Comparison of ENCODE assay signal across 21 cellular contexts in the genomic region with DNA sequence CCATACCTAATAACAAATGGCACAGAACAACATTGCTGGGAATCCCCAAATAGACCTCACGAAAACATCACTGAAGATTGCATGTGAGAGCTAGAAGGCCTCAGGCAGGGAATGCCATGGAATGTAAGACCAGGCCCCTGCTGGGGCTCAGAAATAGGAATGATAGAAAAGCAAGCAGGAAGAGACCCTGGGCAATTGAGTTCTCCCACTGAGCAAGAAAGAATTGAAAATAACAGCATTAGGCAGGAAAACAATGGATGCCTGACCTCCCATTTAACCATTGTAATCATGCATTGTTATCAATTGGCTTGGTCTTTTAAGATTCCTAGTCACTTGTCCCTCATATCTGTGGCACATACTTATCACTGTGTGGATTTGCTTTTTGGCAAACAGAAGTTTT.
"Had no signal": no experiment of that assay in that cellular context is flagged by ENCODE, and none has a peak within 500 bp of the region (broad histone marks: within the 10 kb centered on the region; RNA-seq: fewer than 3 reads in every experiment).

No MANE protein-coding gene starts in this region.

- DNase-seq: activated CD4-positive, alpha-beta T cell treated with anti-CD3 and anti-CD28 coated beads for 4 hours; activated CD8-positive, alpha-beta T cell treated with anti-CD3 and anti-CD28 coated beads, Interleukin-2, amount 10 ng/mL, durations not matched to agents 7 days and 5 days; activated gamma-delta T cell; cerebellar nuclear complex; cortex of kidney; effector memory CD4-positive, alpha-beta T cell; naive thymus-derived CD4-positive, alpha-beta T cell; pancreas; right lobe of liver; small intestine; stimulated activated CD4-positive, alpha-beta T cell treated with anti-CD3 and anti-CD28 coated beads, Interleukin-15, amount 100 ng/mL, for 24 hours; stimulated activated CD4-positive, alpha-beta T cell treated with anti-CD3 and anti-CD28 coated beads, Interleukin-2, amount 100 ng/mL, for 48 hours; stimulated activated naive CD8-positive, alpha-beta T cell treated with anti-CD3 and anti-CD28 coated beads, Interleukin-15, amount 100 ng/mL, for 72 hours; SW 1271; T-helper 2 cell; transverse colon had no signal

- H3K36me3 Mint-ChIP-seq: memory B cell had no signal

- H3K27me3 ChIP-seq: hepatocyte, pancreas, right lobe of liver, suprapubic skin, transverse colon, vagina had no signal

- H3K4me1 Mint-ChIP-seq: memory B cell; stimulated activated naive CD8-positive, alpha-beta T cell treated with anti-CD3 and anti-CD28 coated beads, Interleukin-15, amount 100 ng/mL, for 72 hours had no signal

- ATAC-seq: activated CD8-positive, alpha-beta T cell treated with anti-CD3 and anti-CD28 coated beads, Interleukin-2, amount 10 ng/mL, durations not matched to agents 7 days and 5 days; naive thymus-derived CD4-positive, alpha-beta T cell; pancreas; right lobe of liver; stimulated activated naive CD8-positive, alpha-beta T cell treated with anti-CD3 and anti-CD28 coated beads, Interleukin-15, amount 100 ng/mL, for 72 hours had no signal

- H3K4me3 ChIP-seq: hepatocyte, pancreas, right lobe of liver, suprapubic skin, transverse colon, vagina had no signal

- H3K4me2 ChIP-seq: hepatocyte had no signal

- H2AFZ ChIP-seq: hepatocyte had no signal

- H3K79me2 ChIP-seq: hepatocyte had no signal

- H3K4me1 ChIP-seq: pancreas, right lobe of liver, suprapubic skin, transverse colon, vagina had no signal

- H3K4me3 Mint-ChIP-seq: activated CD8-positive, alpha-beta T cell treated with anti-CD3 and anti-CD28 coated beads, Interleukin-2, amount 10 ng/mL, durations not matched to agents 7 days and 5 days; activated naive CD8-positive, alpha-beta T cell; memory B cell; naive thymus-derived CD4-positive, alpha-beta T cell; stimulated activated naive CD8-positive, alpha-beta T cell treated with anti-CD3 and anti-CD28 coated beads, Interleukin-15, amount 100 ng/mL, for 72 hours had no signal

- H3K27ac Mint-ChIP-seq: activated CD8-positive, alpha-beta T cell treated with anti-CD3 and anti-CD28 coated beads, Interleukin-2, amount 10 ng/mL, durations not matched to agents 7 days and 5 days; activated naive CD8-positive, alpha-beta T cell; memory B cell; naive thymus-derived CD4-positive, alpha-beta T cell had no signal

- H3K27ac ChIP-seq: hepatocyte, pancreas, right lobe of liver, suprapubic skin, transverse colon, vagina had no signal

- H3K36me3 ChIP-seq: pancreas, right lobe of liver, suprapubic skin, transverse colon, vagina had no signal

- H3K27me3 Mint-ChIP-seq: activated naive CD8-positive, alpha-beta T cell; memory B cell; naive thymus-derived CD4-positive, alpha-beta T cell; stimulated activated naive CD8-positive, alpha-beta T cell treated with anti-CD3 and anti-CD28 coated beads, Interleukin-15, amount 100 ng/mL, for 72 hours had no signal
